In genomic region chr17:44004761-44005526, GRCh38 we compare ENCODE assay signal across 8 cellular contexts. TPM values are rescaled to one million over a fixed set of nuclear protein-coding genes. Genes with fewer than 3 reads are reported as not detected.
DNase-seq lines count a peak whose midpoint lies in the region; ATAC-seq and TF ChIP-seq lines count a peak whose summit lies in the region.

No MANE protein-coding gene starts in this region.

- H3K4me1 Mint-ChIP-seq in activated naive CD8-positive, alpha-beta T cell treated with anti-CD3 and anti-CD28 coated beads for 36 hours, result peaks cover 25% of the 10 kb centered on the region
- H3K4me1 Mint-ChIP-seq in activated naive CD8-positive, alpha-beta T cell treated with anti-CD3 and anti-CD28 coated beads, Interleukin-2, amount 50 U/mL, for 24 hours, result peaks cover 24% of the 10 kb centered on the region
- H3K4me1 Mint-ChIP-seq in memory B cell (peaks cover 16% of the 10 kb centered on the region), type B pancreatic cell (ENCODE audit: unreplicated experiment) (peaks cover 13% of the 10 kb centered on the region)

- no peak for ATAC-seq in activated naive CD8-positive, alpha-beta T cell treated with anti-CD3 and anti-CD28 coated beads, Interleukin-2, amount 50 U/mL, for 24 hours
- no peak for ATAC-seq in memory B cell (ENCODE audit: low read depth)

- H3K9me3 Mint-ChIP-seq in activated naive CD8-positive, alpha-beta T cell treated with anti-CD3 and anti-CD28 coated beads for 36 hours, result no peaks in the 10 kb centered on the region
- H3K9me3 Mint-ChIP-seq in activated naive CD8-positive, alpha-beta T cell treated with anti-CD3 and anti-CD28 coated beads, Interleukin-2, amount 50 U/mL, for 24 hours, result no peaks in the 10 kb centered on the region
- H3K9me3 Mint-ChIP-seq in memory B cell (no peaks in the 10 kb centered on the region), type B pancreatic cell (no peaks in the 10 kb centered on the region)

- H3K36me3 Mint-ChIP-seq in activated naive CD8-positive, alpha-beta T cell treated with anti-CD3 and anti-CD28 coated beads for 36 hours, result peaks cover 8% of the 10 kb centered on the region
- H3K36me3 Mint-ChIP-seq in activated naive CD8-positive, alpha-beta T cell treated with anti-CD3 and anti-CD28 coated beads, Interleukin-2, amount 50 U/mL, for 24 hours (ENCODE audit: low read depth), result peaks cover 2% of the 10 kb centered on the region
- H3K36me3 Mint-ChIP-seq in memory B cell (peaks cover 2% of the 10 kb centered on the region), type B pancreatic cell (peaks cover 3% of the 10 kb centered on the region)

- peaks cover 30% of the 10 kb centered on the region for H3K27me3 Mint-ChIP-seq in activated naive CD8-positive, alpha-beta T cell treated with anti-CD3 and anti-CD28 coated beads for 36 hours
- H3K27me3 Mint-ChIP-seq in activated naive CD8-positive, alpha-beta T cell treated with anti-CD3 and anti-CD28 coated beads, Interleukin-2, amount 50 U/mL, for 24 hours, result peaks cover 16% of the 10 kb centered on the region
- H3K27me3 Mint-ChIP-seq in memory B cell, result peaks cover 6% of the 10 kb centered on the region
- peaks cover 59% of the 10 kb centered on the region for H3K27me3 Mint-ChIP-seq in type B pancreatic cell

- peak overlapping the region; percentile 67 for H3K4me3 ChIP-seq in choroid plexus epithelial cell (ENCODE audit: low read depth, low read length)

- no peak overlapping the region for H3K27ac Mint-ChIP-seq in activated naive CD8-positive, alpha-beta T cell treated with anti-CD3 and anti-CD28 coated beads for 36 hours
- no peak overlapping the region for H3K27ac Mint-ChIP-seq in activated naive CD8-positive, alpha-beta T cell treated with anti-CD3 and anti-CD28 coated beads, Interleukin-2, amount 50 U/mL, for 24 hours
- no peak overlapping the region for H3K27ac Mint-ChIP-seq in memory B cell
- no peak overlapping the region for H3K27ac Mint-ChIP-seq in type B pancreatic cell

- TF ChIP-seq CTCF in choroid plexus epithelial cell (conservative IDR thresholded peaks at IDR 0.05; ENCODE audit: low read depth, low read length), result no peak
- no peak for TF ChIP-seq CTCF in type B pancreatic cell (conservative IDR thresholded peaks at IDR 0.05)

- DNase-seq in activated naive CD8-positive, alpha-beta T cell treated with anti-CD3 and anti-CD28 coated beads for 36 hours, result peak; percentile 28
- no peak for DNase-seq in activated naive CD8-positive, alpha-beta T cell treated with anti-CD3 and anti-CD28 coated beads, Interleukin-2, amount 50 U/mL, for 24 hours
- no peak for DNase-seq in choroid plexus epithelial cell (ENCODE audit: low read depth)
- DNase-seq in memory B cell (ENCODE audit: low spot score in 2 of 2), result peak; percentile 9 to 53
- DNase-seq in type B pancreatic cell (ENCODE audit: extremely low spot score, unreplicated experiment), result no peak
- no peak for DNase-seq in dedifferentiated amniotic fluid mesenchymal stem cell (ENCODE audit: extremely low spot score)
- no peak for DNase-seq in NCI-H2107 treated with DMSO at 0.1 percent for 48 hours (lab: John Stamatoyannopoulos, UW; ENCODE audit: unreplicated experiment)
- no peak for DNase-seq in GF-D8 (lab: John Stamatoyannopoulos, UW)

- H3K4me3 Mint-ChIP-seq in activated naive CD8-positive, alpha-beta T cell treated with anti-CD3 and anti-CD28 coated beads for 36 hours, result peak overlapping the region; percentile 32
- H3K4me3 Mint-ChIP-seq in activated naive CD8-positive, alpha-beta T cell treated with anti-CD3 and anti-CD28 coated beads, Interleukin-2, amount 50 U/mL, for 24 hours, result no peak overlapping the region
- H3K4me3 Mint-ChIP-seq in memory B cell (peak overlapping the region; percentile 65), type B pancreatic cell (peak overlapping the region; percentile 65)

RNA-seq across cellular contexts. Expression of gene NAGS, which starts 0.5 kb away (rescaled TPM):
- 1 to 10 TPM in 1 of 2 experiments, under 1 TPM in 1; 0.82 to 1.1 TPM for total RNA-seq in activated naive CD8-positive, alpha-beta T cell treated with anti-CD3 and anti-CD28 coated beads for 36 hours
- 1.9 and 2.1 TPM in 2 replicates for total RNA-seq in type B pancreatic cell (ENCODE audit: low replicate concordance)

RNA-seq across cellular contexts. Expression of gene TMEM101, which starts 9.8 kb away (rescaled TPM):
- total RNA-seq in activated naive CD8-positive, alpha-beta T cell treated with anti-CD3 and anti-CD28 coated beads for 36 hours, result 10 to 100 TPM; 22.7 to 26.9 TPM
- 33.8 and 34.4 TPM in 2 replicates for total RNA-seq in type B pancreatic cell (ENCODE audit: low replicate concordance)

RNA-seq across cellular contexts. Expression of gene PYY, which starts 51.2 kb away (rescaled TPM):
- not detected for total RNA-seq in activated naive CD8-positive, alpha-beta T cell treated with anti-CD3 and anti-CD28 coated beads for 36 hours
- 2.3 and 3.5 TPM in 2 replicates for total RNA-seq in type B pancreatic cell (ENCODE audit: low replicate concordance)

Comparison
In these comparisons a context has a peak if more than half of its experiments do, and no peak if none do; other contexts are left out.
1. DNase-seq: peak in activated naive CD8-positive, alpha-beta T cell treated with anti-CD3 and anti-CD28 coated beads for 36 hours (single experiment) and memory B cell (2 of 2); none in activated naive CD8-positive, alpha-beta T cell treated with anti-CD3 and anti-CD28 coated beads, Interleukin-2, amount 50 U/mL, for 24 hours (single experiment), choroid plexus epithelial cell (single experiment), type B pancreatic cell (single experiment), dedifferentiated amniotic fluid mesenchymal stem cell (single experiment), NCI-H2107 treated with DMSO at 0.1 percent for 48 hours (single experiment) and GF-D8 (single experiment).